In genomic region chr10:131934769-131935168, GRCh38 we compare ENCODE assay signal across 21 cellular contexts. TPM values are rescaled to one million over a fixed set of nuclear protein-coding genes. Genes with fewer than 3 reads are reported as not detected.
DNase-seq lines count a peak whose midpoint lies in the region; ATAC-seq and TF ChIP-seq lines count a peak whose summit lies in the region.
"Had no signal": no experiment of that assay in that cellular context is flagged by ENCODE, and none has a peak within 500 bp of the region (broad histone marks: within the 10 kb centered on the region; RNA-seq: fewer than 3 reads in every experiment).

No MANE protein-coding gene starts in this region.

- H3K23me2 ChIP-seq in H9 (ENCODE audit: insufficient read length, low read depth, low read length, poor library complexity, severe bottlenecking): no peaks in the 10 kb centered on the region

- peaks cover 3% of the 10 kb centered on the region for H4K20me1 ChIP-seq in H9 (ENCODE audit: control insufficient read depth, insufficient read depth, insufficient read length)

- no peak overlapping the region for H3K4me3 Mint-ChIP-seq in activated T-cell treated with anti-CD3 and anti-CD28 coated beads, Interleukin-2, amount 50 U/mL, for 24 hours
- no peak overlapping the region for H3K4me3 Mint-ChIP-seq in chondrocyte (ENCODE audit: unreplicated experiment)
- H3K4me3 Mint-ChIP-seq in H9: no peak overlapping the region

- intact Hi-C loops in sigmoid colon (cut with DNase I) (loop anchor here (5.0 kb wide), 1 partner anchor 48 kb away; the partner anchor contains the start of gene BNIP3), left lung (cut with DNase I) (no loop called here)

- H3K18ac ChIP-seq in H9 (ENCODE audit: insufficient read length, low read depth, low read length): no peak overlapping the region

- peaks cover 16% of the 10 kb centered on the region; the same call in 1 of the 2 replicates for H3K79me2 ChIP-seq in H9 (ENCODE audit: insufficient read depth, low read length)

- H2BK120ac ChIP-seq in H9 (ENCODE audit: low read depth, low read length, poor library complexity, severe bottlenecking): no peak overlapping the region

- WGBS in sigmoid colon, 2 donors: 86 to 94% methylated on average over 8 of the region's 8 CpGs
- no CpG with 5 or more reads among the region's 8 CpGs for WGBS in H9 (ENCODE audit: extremely low coverage, insufficient read length, low lambda C conversion rate)

- ATAC-seq in left lung (no peak), GM21528 (IDR thresholded peaks at IDR 0.05; ENCODE audit: low FRiP score, unreplicated experiment) (no peak)
- ATAC-seq: body of pancreas, heart left ventricle, left ventricle myocardium superior had no signal

- H3K36me3 ChIP-seq in KOPT-K1 (ENCODE audit: insufficient read depth, low read length) (peaks cover 56% of the 10 kb centered on the region), sigmoid colon (peaks cover 0 to 34% (median 0%) of the 10 kb centered on the region in 4 donors), left lung (peaks cover 0 to 46% of the 10 kb centered on the region in 2 donors)

- H3K9me3 Mint-ChIP-seq in activated T-cell treated with anti-CD3 and anti-CD28 coated beads, Interleukin-2, amount 50 U/mL, for 24 hours: no peaks in the 10 kb centered on the region
- no peaks in the 10 kb centered on the region for H3K9me3 Mint-ChIP-seq in chondrocyte (ENCODE audit: low read depth)
- no peaks in the 10 kb centered on the region; a peak in 1 of 5 replicates for H3K9me3 Mint-ChIP-seq in H9

- H3K79me1 ChIP-seq in H9 (ENCODE audit: insufficient read depth, low read depth, low read length, poor library complexity, severe bottlenecking): peaks cover 29% of the 10 kb centered on the region

- no peak overlapping the region for H3K23ac ChIP-seq in H9 (ENCODE audit: insufficient read length, low read depth, low read length)

- H3K4me2 ChIP-seq in H9 (ENCODE audit: insufficient read depth, insufficient read length, low read length): no peak overlapping the region

- no peak overlapping the region for H4K5ac ChIP-seq in H9 (ENCODE audit: insufficient read length, low read depth, low read length)

- no peak overlapping the region for H2BK20ac ChIP-seq in H9 (ENCODE audit: low read depth, low read length, poor library complexity, severe bottlenecking)

- no peaks in the 10 kb centered on the region for H3K27me3 ChIP-seq in sigmoid colon
- H3K27me3 ChIP-seq in left lung: no peaks in the 10 kb centered on the region
- H3K27me3 ChIP-seq in H9 (ENCODE audit: insufficient read depth, low read length): no peaks in the 10 kb centered on the region
- H3K27me3 ChIP-seq: body of pancreas, heart left ventricle had no signal

- no peak overlapping the region for H3K4me3 ChIP-seq in sigmoid colon
- H3K4me3 ChIP-seq in left lung: no peak overlapping the region
- H3K4me3 ChIP-seq: body of pancreas, coronary artery, heart left ventricle had no signal

- no peak overlapping the region for H4K91ac ChIP-seq in H9 (ENCODE audit: insufficient read length, low read depth, low read length)

- no peak overlapping the region for H2AFZ ChIP-seq in H9 (ENCODE audit: low read length)

- TF ChIP-seq POLR2A in sigmoid colon (IDR thresholded peaks at IDR 0.05): no peak

- H3K27me3 Mint-ChIP-seq in activated T-cell treated with anti-CD3 and anti-CD28 coated beads, Interleukin-2, amount 50 U/mL, for 24 hours: no peaks in the 10 kb centered on the region
- H3K27me3 Mint-ChIP-seq in chondrocyte (ENCODE audit: low read depth) (no peaks in the 10 kb centered on the region), H9 (ENCODE audit: low read depth) (no peaks in the 10 kb centered on the region)

- no peak overlapping the region for H3K9ac ChIP-seq in H9 (ENCODE audit: extremely low read depth, insufficient read length, low read length)

- H2BK12ac ChIP-seq in H9 (ENCODE audit: insufficient read length, low read depth, low read length): no peak overlapping the region

- no peak for TF ChIP-seq EP300 in sigmoid colon (IDR thresholded peaks at IDR 0.05)

- no peak overlapping the region for H2AK5ac ChIP-seq in H9 (ENCODE audit: insufficient read length, low read length)

- no peak for DNase-seq in activated T-cell treated with anti-CD3 and anti-CD28 coated beads, Interleukin-2, amount 50 U/mL, for 24 hours
- DNase-seq in activated T-cell treated with anti-CD3 and anti-CD28 coated beads for 4 hours (no peak), chondrocyte (ENCODE audit: low spot score) (peak; percentile 41), sigmoid colon (peak; percentile 45), left lung (no peak), H9 (no peak)
- DNase-seq: activated CD4-positive, alpha-beta T cell treated with anti-CD3 and anti-CD28 coated beads for 48 hours; body of pancreas; GDM1; heart left ventricle; left ventricle myocardium superior; NCI-H1417; NCI-H2171; NCI-H526 treated with DMSO at 0.1 percent for 48 hours; nucleus accumbens; retina; SHP77 had no signal

- H3K36me3 Mint-ChIP-seq in activated T-cell treated with anti-CD3 and anti-CD28 coated beads, Interleukin-2, amount 50 U/mL, for 24 hours (ENCODE audit: low read depth): peaks cover 57% of the 10 kb centered on the region
- H3K36me3 Mint-ChIP-seq in chondrocyte (ENCODE audit: low read depth): peaks cover 9% of the 10 kb centered on the region
- H3K36me3 Mint-ChIP-seq in H9 (ENCODE audit: insufficient read depth in 1 of 3, low read depth in 3 of 3): peaks cover 15 to 37% (median 33%) of the 10 kb centered on the region in 3 experiments; a peak in 6 of 7 replicates

- H2BK15ac ChIP-seq in H9 (ENCODE audit: low read depth, low read length): no peak overlapping the region

- TF ChIP-seq CTCF in chondrocyte (IDR thresholded peaks at IDR 0.05) (no peak), sigmoid colon (IDR thresholded peaks at IDR 0.05) (no peak), left lung (IDR thresholded peaks at IDR 0.05) (no peak), H9 (conservative IDR thresholded peaks at IDR 0.05) (no peak)

- no peak overlapping the region for H4K8ac ChIP-seq in H9 (replicated peaks; ENCODE audit: insufficient read length, low read depth, low read length)

- H3K9me3 ChIP-seq in KOPT-K1 (ENCODE audit: insufficient read depth, low read length, poor library complexity, severe bottlenecking) (no peaks in the 10 kb centered on the region), sigmoid colon (no peaks in the 10 kb centered on the region), left lung (no peaks in the 10 kb centered on the region), H9 (ENCODE audit: control insufficient read depth, low read depth, low read length) (no peaks in the 10 kb centered on the region)
- H3K9me3 ChIP-seq: body of pancreas, heart left ventricle had no signal

- no peak overlapping the region for H2BK5ac ChIP-seq in H9 (ENCODE audit: insufficient read length, low read length)

- H3K4ac ChIP-seq in H9 (ENCODE audit: low read depth, low read length): no peak overlapping the region

- H3K56ac ChIP-seq in H9 (ENCODE audit: insufficient read length, low read depth, low read length): no peak overlapping the region

- H3K4me1 ChIP-seq in sigmoid colon: peaks cover 0 to 50% (median 35%) of the 10 kb centered on the region in 4 donors
- peaks cover 0 to 13% of the 10 kb centered on the region in 2 donors for H3K4me1 ChIP-seq in left lung
- H3K4me1 ChIP-seq in H9 (ENCODE audit: insufficient read depth, low read length): peaks cover 5% of the 10 kb centered on the region; the same call in 1 of the 2 replicates

- H3K27ac ChIP-seq in KOPT-K1 (ENCODE audit: low read depth, low read length, poor library complexity, severe bottlenecking) (peak overlapping the region; percentile 31), sigmoid colon (no peak overlapping the region), left lung (no peak overlapping the region), H9 (ENCODE audit: insufficient read length, low read depth, low read length) (no peak overlapping the region)
- H3K27ac ChIP-seq: C4-2B, coronary artery, heart left ventricle had no signal

- no peak overlapping the region for H3T11ph ChIP-seq in H9 (ENCODE audit: low read length)

- H3K27ac Mint-ChIP-seq in activated T-cell treated with anti-CD3 and anti-CD28 coated beads, Interleukin-2, amount 50 U/mL, for 24 hours: peak overlapping the region; percentile 69
- H3K27ac Mint-ChIP-seq in chondrocyte (ENCODE audit: unreplicated experiment): no peak overlapping the region
- H3K27ac Mint-ChIP-seq in H9: no peak overlapping the region; a peak in 1 of 7 replicates

- peaks cover 47% of the 10 kb centered on the region for H3K4me1 Mint-ChIP-seq in activated T-cell treated with anti-CD3 and anti-CD28 coated beads, Interleukin-2, amount 50 U/mL, for 24 hours (ENCODE audit: low read depth)
- peaks cover 43% of the 10 kb centered on the region for H3K4me1 Mint-ChIP-seq in chondrocyte (ENCODE audit: low read depth)
- H3K4me1 Mint-ChIP-seq in H9: peaks cover 18 to 23% of the 10 kb centered on the region in 2 experiments

- no peak overlapping the region for H3K14ac ChIP-seq in H9 (ENCODE audit: insufficient read depth, low read length)

RNA-seq across cellular contexts. Expression of gene PPP2R2D, which starts 34.0 kb away (rescaled TPM):
- 24.3 to 27.5 TPM (median 25.1 TPM) in 3 replicates for total RNA-seq in chondrocyte
- 10 to 100 TPM; 22.7 to 44.0 (median 34.6) TPM for total RNA-seq in sigmoid colon
- polyA plus RNA-seq in sigmoid colon: 10 to 100 TPM; 18.4 to 23.8 (median 22.8) TPM
- 10 to 100 TPM; 22.7 to 24.3 TPM for total RNA-seq in left lung
- total RNA-seq in H9 (2021): 33.8 and 35.1 TPM in 2 replicates

RNA-seq across cellular contexts. Expression of gene BNIP3, which starts 47.0 kb away (rescaled TPM):
- 31.0 to 97.4 TPM (median 88.9 TPM) in 3 replicates for total RNA-seq in chondrocyte
- 100 to 1,000 TPM in 2 of 4 donors, 10 to 100 TPM in 2; 55.9 to 125 (median 95.4) TPM for total RNA-seq in sigmoid colon
- 10 to 100 TPM in 2 of 3 donors, 1 to 10 TPM in 1; 3.9 to 11.7 (median 10.8) TPM for polyA plus RNA-seq in sigmoid colon
- 10 to 100 TPM; 25.7 to 29.3 TPM for total RNA-seq in left lung
- 57.1 and 58.0 TPM in 2 replicates for total RNA-seq in H9 (2021)

Comparison
In these comparisons a context has a peak if more than half of its experiments do, and no peak if none do; other contexts are left out.
1. DNase-seq: peak in chondrocyte (single experiment) and sigmoid colon (single experiment); none in activated T-cell treated with anti-CD3 and anti-CD28 coated beads, Interleukin-2, amount 50 U/mL, for 24 hours (single experiment), activated T-cell treated with anti-CD3 and anti-CD28 coated beads for 4 hours (single experiment), left lung (0 of 2) and H9 (single experiment).